In the genomic region with DNA sequence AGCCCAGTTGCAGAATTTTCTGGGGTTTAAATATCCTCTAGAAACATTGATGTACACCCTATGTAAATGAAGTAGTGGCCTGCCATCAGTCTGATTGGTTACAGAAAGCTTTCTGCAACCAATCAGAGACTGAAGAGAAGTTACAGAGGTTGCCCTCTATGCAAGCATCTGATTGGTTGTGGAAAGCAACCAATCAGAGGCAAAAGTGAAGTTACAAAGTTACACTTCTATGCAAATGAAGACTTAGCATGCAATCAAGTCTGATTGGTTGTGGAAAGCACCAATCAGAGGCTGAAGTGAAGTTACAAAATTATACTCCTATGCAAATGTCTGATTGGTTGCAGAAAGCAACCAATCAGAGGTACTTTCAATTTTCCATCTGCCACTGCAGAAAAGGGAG, we compare ENCODE assay signal across 1 cellular context.
TF ChIP-seq lines count a peak whose summit lies in the region.

No MANE protein-coding gene starts in this region.

TF ChIP-seq in SK-N-SH treated with all-trans-retinoic acid at 6 μM for 48 hours, 23 proteins besides CTCF, POLR2A, EP300 and RAD21 (continued from another document):
- TF ChIP-seq TSHZ2 (CRISPR knock-in tag; IDR thresholded peaks at IDR 0.05), result no peak
- no peak for TF ChIP-seq TCF4 (CRISPR knock-in tag; IDR thresholded peaks at IDR 0.05; ENCODE audit: borderline replicate concordance)
- TF ChIP-seq ZNF8 (CRISPR knock-in tag; IDR thresholded peaks at IDR 0.05), result no peak
- no peak for TF ChIP-seq TOX (CRISPR knock-in tag; IDR thresholded peaks at IDR 0.05; ENCODE audit: borderline replicate concordance)
- no peak for TF ChIP-seq RARB (CRISPR knock-in tag; IDR thresholded peaks at IDR 0.05)
- TF ChIP-seq ZC3H10 (CRISPR knock-in tag; IDR thresholded peaks at IDR 0.05), result no peak
- TF ChIP-seq PATZ1 (CRISPR knock-in tag; IDR thresholded peaks at IDR 0.05; ENCODE audit: borderline replicate concordance), result no peak
- TF ChIP-seq CSDC2 (CRISPR knock-in tag; IDR thresholded peaks at IDR 0.05), result no peak
- no peak for TF ChIP-seq ZNF565 (CRISPR knock-in tag; conservative IDR thresholded peaks at IDR 0.05; ENCODE audit: low read depth)
- no peak for TF ChIP-seq ZFP30 (CRISPR knock-in tag; IDR thresholded peaks at IDR 0.05)
- TF ChIP-seq, protein P1, sequence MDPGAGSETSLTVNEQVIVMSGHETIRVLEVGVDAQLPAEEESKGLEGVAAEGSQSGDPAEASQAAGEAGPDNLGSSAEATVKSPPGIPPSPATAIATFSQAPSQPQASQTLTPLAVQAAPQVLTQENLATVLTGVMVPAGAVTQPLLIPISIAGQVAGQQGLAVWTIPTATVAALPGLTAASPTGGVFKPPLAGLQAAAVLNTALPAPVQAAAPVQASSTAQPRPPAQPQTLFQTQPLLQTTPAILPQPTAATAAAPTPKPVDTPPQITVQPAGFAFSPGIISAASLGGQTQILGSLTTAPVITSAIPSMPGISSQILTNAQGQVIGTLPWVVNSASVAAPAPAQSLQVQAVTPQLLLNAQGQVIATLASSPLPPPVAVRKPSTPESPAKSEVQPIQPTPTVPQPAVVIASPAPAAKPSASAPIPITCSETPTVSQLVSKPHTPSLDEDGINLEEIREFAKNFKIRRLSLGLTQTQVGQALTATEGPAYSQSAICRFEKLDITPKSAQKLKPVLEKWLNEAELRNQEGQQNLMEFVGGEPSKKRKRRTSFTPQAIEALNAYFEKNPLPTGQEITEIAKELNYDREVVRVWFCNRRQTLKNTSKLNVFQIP (CRISPR knock-in tag; IDR thresholded peaks at IDR 0.05; ENCODE audit: borderline replicate concordance, low read depth), result no peak
- no peak for TF ChIP-seq ZNF70 (CRISPR knock-in tag; IDR thresholded peaks at IDR 0.05)
- TF ChIP-seq ESRRG (CRISPR knock-in tag; IDR thresholded peaks at IDR 0.05), result no peak
- TF ChIP-seq OSR1 (CRISPR knock-in tag; IDR thresholded peaks at IDR 0.05), result no peak
- TF ChIP-seq PPARA (CRISPR knock-in tag; IDR thresholded peaks at IDR 0.05; ENCODE audit: borderline replicate concordance), result no peak
